Comparison of ENCODE assay signal across 30 cellular contexts in genomic region chr9:131308906-131309305, GRCh38. TPM values are rescaled to one million over a fixed set of nuclear protein-coding genes. Genes with fewer than 3 reads are reported as not detected.
"Had no signal": no experiment of that assay in that cellular context is flagged by ENCODE, and none has a peak within 500 bp of the region (broad histone marks: within the 10 kb centered on the region; RNA-seq: fewer than 3 reads in every experiment).

No MANE protein-coding gene starts in this region.

- H3K27me3 Mint-ChIP-seq: activated CD4-positive, alpha-beta T cell treated with anti-CD3 and anti-CD28 coated beads, Interleukin-2, amount 10 ng/mL, durations not matched to agents 7 days and 5 days; activated CD8-positive, alpha-beta memory T cell treated with anti-CD3 and anti-CD28 coated beads, Interleukin-2, amount 10 ng/mL, durations not matched to agents 7 days and 5 days; activated naive CD4-positive, alpha-beta T cell treated with anti-CD3 and anti-CD28 coated beads, Interleukin-2, amount 50 U/mL, for 24 hours; activated naive CD8-positive, alpha-beta T cell treated with anti-CD3 and anti-CD28 coated beads for 36 hours; activated naive CD8-positive, alpha-beta T cell treated with anti-CD3 and anti-CD28 coated beads, Interleukin-2, amount 50 U/mL, for 24 hours; effector memory CD8-positive, alpha-beta T cell had no signal

- H3K27me3 ChIP-seq: adrenal gland, body of pancreas, esophagus muscularis mucosa, gastroesophageal sphincter had no signal

- H3K9me3 ChIP-seq: adrenal gland, body of pancreas, esophagus muscularis mucosa, gastroesophageal sphincter had no signal

- H3K36me3 Mint-ChIP-seq: activated CD8-positive, alpha-beta memory T cell treated with anti-CD3 and anti-CD28 coated beads, Interleukin-2, amount 10 ng/mL, durations not matched to agents 7 days and 5 days; activated naive CD4-positive, alpha-beta T cell treated with anti-CD3 and anti-CD28 coated beads, Interleukin-2, amount 50 U/mL, for 24 hours; activated naive CD8-positive, alpha-beta T cell treated with anti-CD3 and anti-CD28 coated beads for 36 hours had no signal

- H3K9me3 Mint-ChIP-seq: activated CD4-positive, alpha-beta T cell treated with anti-CD3 and anti-CD28 coated beads, Interleukin-2, amount 10 ng/mL, durations not matched to agents 7 days and 5 days; activated naive CD4-positive, alpha-beta T cell treated with anti-CD3 and anti-CD28 coated beads for 36 hours; activated naive CD4-positive, alpha-beta T cell treated with anti-CD3 and anti-CD28 coated beads, Interleukin-2, amount 50 U/mL, for 24 hours; activated naive CD8-positive, alpha-beta T cell treated with anti-CD3 and anti-CD28 coated beads for 36 hours; activated naive CD8-positive, alpha-beta T cell treated with anti-CD3 and anti-CD28 coated beads, Interleukin-2, amount 50 U/mL, for 24 hours; activated T-helper 1 cell treated with anti-CD3 and anti-CD28 coated beads, Interleukin-12 subunit alpha, Interleukin-12 subunit beta, Interleukin-2, Interleukin-4 antibody, amounts not matched to agents 30 ng/mL and 10 ng/mL and 1 ng/mL, durations not matched to agents 14 hours and 24 hours and 36 hours; activated T-helper 2 cell treated with anti-CD3 and anti-CD28 coated beads, Interferon-gamma antibody, Interleukin-2, Interleukin-4, amounts not matched to agents 10 μg/mL and 5 μg/mL and 100 μg/mL, durations not matched to agents 14 hours and 24 hours and 36 hours; effector memory CD8-positive, alpha-beta T cell had no signal

- ATAC-seq: activated CD8-positive, alpha-beta memory T cell treated with anti-CD3 and anti-CD28 coated beads, Interleukin-2, amount 10 ng/mL, durations not matched to agents 7 days and 5 days; activated CD8-positive, alpha-beta T cell treated with anti-CD3 and anti-CD28 coated beads, Interleukin-2, amount 10 ng/mL, durations not matched to agents 7 days and 5 days; activated naive CD8-positive, alpha-beta T cell treated with anti-CD3 and anti-CD28 coated beads, Interleukin-2, amount 50 U/mL, for 24 hours; body of pancreas; effector memory CD8-positive, alpha-beta T cell; foreskin keratinocyte; gastroesophageal sphincter had no signal

- H3K4me3 ChIP-seq: adrenal gland, body of pancreas, esophagus muscularis mucosa, gastroesophageal sphincter had no signal

- DNase-seq: activated CD4-positive, alpha-beta T cell treated with anti-CD3 and anti-CD28 coated beads for 1 hour; activated CD4-positive, alpha-beta T cell treated with anti-CD3 and anti-CD28 coated beads for 4 hours; activated CD4-positive, alpha-beta T cell treated with anti-CD3 and anti-CD28 coated beads, Interleukin-2, amount 10 ng/mL, durations not matched to agents 7 days and 5 days; activated CD4-positive, alpha-beta T cell treated with anti-CD3 and anti-CD28 coated beads, Interleukin-2, amount 50 U/mL, for 48 hours; activated CD8-positive, alpha-beta memory T cell treated with anti-CD3 and anti-CD28 coated beads, Interleukin-2, amount 10 ng/mL, durations not matched to agents 7 days and 5 days; activated CD8-positive, alpha-beta memory T cell treated with anti-CD3 and anti-CD28 coated beads, Interleukin-2, amount 50 U/mL, for 4 hours; activated CD8-positive, alpha-beta T cell treated with anti-CD3 and anti-CD28 coated beads, Interleukin-2, amount 10 ng/mL, durations not matched to agents 7 days and 5 days; activated effector memory CD4-positive, alpha-beta T cell treated with anti-CD3 and anti-CD28 coated beads, Interleukin-2, amount 50 U/mL, for 16 hours; activated naive CD4-positive, alpha-beta T cell treated with anti-CD3 and anti-CD28 coated beads for 36 hours; activated naive CD8-positive, alpha-beta T cell treated with anti-CD3 and anti-CD28 coated beads for 36 hours; activated naive CD8-positive, alpha-beta T cell treated with anti-CD3 and anti-CD28 coated beads, Interleukin-2, amount 50 U/mL, for 24 hours; activated T-cell treated with anti-CD3 and anti-CD28 coated beads, Interleukin-2, amount 50 U/mL, for 1 hour; activated T-cell treated with anti-CD3 and anti-CD28 coated beads, Interleukin-2, amount 50 U/mL, for 48 hours; adrenal gland; amygdala; aorta; body of pancreas; caudate nucleus; cortex of kidney; dermis blood vessel endothelial cell; effector CD4-positive, alpha-beta T cell; effector memory CD8-positive, alpha-beta T cell; foreskin keratinocyte; T-helper 2 cell had no signal

- H3K4me3 Mint-ChIP-seq: activated CD4-positive, alpha-beta T cell treated with anti-CD3 and anti-CD28 coated beads, Interleukin-2, amount 10 ng/mL, durations not matched to agents 7 days and 5 days; activated CD8-positive, alpha-beta memory T cell treated with anti-CD3 and anti-CD28 coated beads, Interleukin-2, amount 10 ng/mL, durations not matched to agents 7 days and 5 days; activated CD8-positive, alpha-beta T cell treated with anti-CD3 and anti-CD28 coated beads, Interleukin-2, amount 10 ng/mL, durations not matched to agents 7 days and 5 days; activated naive CD4-positive, alpha-beta T cell treated with anti-CD3 and anti-CD28 coated beads for 36 hours; activated naive CD4-positive, alpha-beta T cell treated with anti-CD3 and anti-CD28 coated beads, Interleukin-2, amount 50 U/mL, for 24 hours; activated naive CD8-positive, alpha-beta T cell treated with anti-CD3 and anti-CD28 coated beads for 36 hours; activated naive CD8-positive, alpha-beta T cell treated with anti-CD3 and anti-CD28 coated beads, Interleukin-2, amount 50 U/mL, for 24 hours; activated T-helper 1 cell treated with anti-CD3 and anti-CD28 coated beads, Interleukin-12 subunit alpha, Interleukin-12 subunit beta, Interleukin-2, Interleukin-4 antibody, amounts not matched to agents 30 ng/mL and 10 ng/mL and 1 ng/mL, durations not matched to agents 14 hours and 24 hours and 36 hours; effector memory CD8-positive, alpha-beta T cell had no signal

- H3K27ac Mint-ChIP-seq: activated CD4-positive, alpha-beta T cell treated with anti-CD3 and anti-CD28 coated beads, Interleukin-2, amount 10 ng/mL, durations not matched to agents 7 days and 5 days; activated CD8-positive, alpha-beta memory T cell treated with anti-CD3 and anti-CD28 coated beads, Interleukin-2, amount 10 ng/mL, durations not matched to agents 7 days and 5 days; activated naive CD4-positive, alpha-beta T cell treated with anti-CD3 and anti-CD28 coated beads for 36 hours; activated naive CD4-positive, alpha-beta T cell treated with anti-CD3 and anti-CD28 coated beads, Interleukin-2, amount 50 U/mL, for 24 hours; activated naive CD8-positive, alpha-beta T cell treated with anti-CD3 and anti-CD28 coated beads for 36 hours; activated naive CD8-positive, alpha-beta T cell treated with anti-CD3 and anti-CD28 coated beads, Interleukin-2, amount 50 U/mL, for 24 hours; activated T-helper 1 cell treated with anti-CD3 and anti-CD28 coated beads, Interleukin-12 subunit alpha, Interleukin-12 subunit beta, Interleukin-2, Interleukin-4 antibody, amounts not matched to agents 30 ng/mL and 10 ng/mL and 1 ng/mL, durations not matched to agents 14 hours and 24 hours and 36 hours; activated T-helper 2 cell treated with anti-CD3 and anti-CD28 coated beads, Interferon-gamma antibody, Interleukin-2, Interleukin-4, amounts not matched to agents 10 μg/mL and 5 μg/mL and 100 μg/mL, durations not matched to agents 14 hours and 24 hours and 36 hours had no signal

- H3K27ac ChIP-seq: adrenal gland, body of pancreas, esophagus muscularis mucosa, foreskin keratinocyte, gastroesophageal sphincter had no signal

- H3K4me1 ChIP-seq: adrenal gland, body of pancreas, foreskin keratinocyte, gastroesophageal sphincter had no signal

- H3K36me3 ChIP-seq: adrenal gland had no signal

RNA-seq across cellular contexts. Expression of gene PLPP7, which starts 19.4 kb away (rescaled TPM):
- total RNA-seq: activated CD8-positive, alpha-beta memory T cell treated with anti-CD3 and anti-CD28 coated beads, Interleukin-2, amount 10 ng/mL, durations not matched to agents 7 days and 5 days; activated T-helper 1 cell treated with anti-CD3 and anti-CD28 coated beads, Interleukin-12 subunit alpha, Interleukin-12 subunit beta, Interleukin-2, Interleukin-4 antibody, amounts not matched to agents 30 ng/mL and 10 ng/mL and 1 ng/mL, durations not matched to agents 14 hours and 24 hours and 36 hours; activated T-helper 2 cell treated with anti-CD3 and anti-CD28 coated beads, Interferon-gamma antibody, Interleukin-2, Interleukin-4, amounts not matched to agents 10 μg/mL and 5 μg/mL and 100 μg/mL, durations not matched to agents 14 hours and 24 hours and 36 hours; foreskin keratinocyte; T-helper 1 cell treated with Interleukin-12 subunit alpha and Interleukin-12 subunit beta and Interleukin-4 antibody, amounts not matched to agents 30 ng/mL and 1 ng/mL, for 36 hours had no signal
- polyA plus RNA-seq: foreskin keratinocyte had no signal
